In the genomic region with DNA sequence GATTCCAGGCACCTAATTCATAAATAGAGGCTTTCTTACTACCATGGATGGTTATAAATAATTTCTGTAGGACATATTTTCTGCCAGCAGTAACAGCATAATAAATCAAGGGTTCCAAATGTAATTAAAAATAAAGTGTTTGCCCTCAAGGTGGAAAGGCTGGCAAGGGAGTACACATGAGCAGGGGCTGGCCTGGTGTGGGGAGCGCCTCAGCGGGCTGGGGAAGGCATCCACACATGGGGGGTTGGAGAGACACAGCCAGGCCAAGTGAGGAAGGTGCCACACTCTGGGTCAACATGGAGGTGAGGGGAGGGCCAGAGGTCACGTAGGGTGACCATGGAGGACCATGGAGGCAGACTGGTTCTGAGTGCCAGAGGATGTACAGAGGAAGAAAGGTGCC, we compare ENCODE assay signal across 27 cellular contexts.
"Had no signal": no experiment of that assay in that cellular context is flagged by ENCODE, and none has a peak within 500 bp of the region (broad histone marks: within the 10 kb centered on the region; RNA-seq: fewer than 3 reads in every experiment).

No MANE protein-coding gene starts in this region.

- H3K4me2 ChIP-seq: KMS-11 had no signal

- H3K27me3 ChIP-seq: cardiac muscle cell, colonic mucosa, MG63 had no signal

- FAIRE-seq: astrocyte, RCC 7860 had no signal

- H3K9me3 Mint-ChIP-seq: activated naive CD4-positive, alpha-beta T cell treated with anti-CD3 and anti-CD28 coated beads, Interleukin-2, amount 50 U/mL, for 24 hours; activated naive CD8-positive, alpha-beta T cell treated with anti-CD3 and anti-CD28 coated beads, Interleukin-2, amount 50 U/mL, for 24 hours had no signal

- H3K27me3 Mint-ChIP-seq: activated naive CD4-positive, alpha-beta T cell treated with anti-CD3 and anti-CD28 coated beads, Interleukin-2, amount 50 U/mL, for 24 hours; activated naive CD8-positive, alpha-beta T cell treated with anti-CD3 and anti-CD28 coated beads, Interleukin-2, amount 50 U/mL, for 24 hours; brain had no signal

- H3K27ac ChIP-seq: cardiac muscle cell, colonic mucosa, KMS-11 had no signal

- H3K9me3 ChIP-seq: colonic mucosa, MG63 had no signal

- H3K4me1 Mint-ChIP-seq: activated naive CD4-positive, alpha-beta T cell treated with anti-CD3 and anti-CD28 coated beads, Interleukin-2, amount 50 U/mL, for 24 hours; activated naive CD8-positive, alpha-beta T cell treated with anti-CD3 and anti-CD28 coated beads, Interleukin-2, amount 50 U/mL, for 24 hours had no signal

- H3K27ac Mint-ChIP-seq: activated naive CD4-positive, alpha-beta T cell treated with anti-CD3 and anti-CD28 coated beads, Interleukin-2, amount 50 U/mL, for 24 hours; activated naive CD8-positive, alpha-beta T cell treated with anti-CD3 and anti-CD28 coated beads, Interleukin-2, amount 50 U/mL, for 24 hours had no signal

- H3K4me1 ChIP-seq: colonic mucosa had no signal

- H3K4me3 ChIP-seq: cardiac muscle cell, colonic mucosa, MG63 had no signal

- H3K9ac ChIP-seq: KMS-11 had no signal

- ATAC-seq: activated CD4-positive, CD25-positive, alpha-beta regulatory T cell treated with anti-CD3 and anti-CD28 coated beads, Interleukin-2, amount 50 U/mL, for 24 hours; activated naive CD8-positive, alpha-beta T cell treated with anti-CD3 and anti-CD28 coated beads, Interleukin-2, amount 50 U/mL, for 24 hours; PC-3 had no signal

- DNase-seq: activated CD4-positive, alpha-beta T cell treated with anti-CD3 and anti-CD28 coated beads for 4 hours; activated CD4-positive, alpha-beta T cell treated with anti-CD3 and anti-CD28 coated beads, Interleukin-2, amount 50 U/mL, for 48 hours; activated naive CD8-positive, alpha-beta T cell treated with anti-CD3 and anti-CD28 coated beads, Interleukin-2, amount 50 U/mL, for 24 hours; activated T-cell treated with anti-CD3 and anti-CD28 coated beads for 4 hours; amniotic stem cell; cerebellar nuclear complex; colonic mucosa; MG63; MV-4-11; NCI-H1092 treated with DMSO at 0.1 percent for 48 hours; NCI-H1436; NCI-H1694 treated with DMSO at 0.1 percent for 48 hours; NCI-H2029 treated with DMSO at 0.1 percent for 48 hours; NCI-H345; NCI-H510A; NCI-H526 treated with DMSO at 0.1 percent for 48 hours; NCI-H82; PC-3; SHP77 treated with DMSO at 0.1 percent for 48 hours; T-helper 1 cell had no signal

- H3K4me3 Mint-ChIP-seq: activated naive CD4-positive, alpha-beta T cell treated with anti-CD3 and anti-CD28 coated beads, Interleukin-2, amount 50 U/mL, for 24 hours; activated naive CD8-positive, alpha-beta T cell treated with anti-CD3 and anti-CD28 coated beads, Interleukin-2, amount 50 U/mL, for 24 hours; brain had no signal
